23 cellular contexts compared by ENCODE assay signal in genomic region chr5:133205204-133205603, GRCh38.
"Had no signal": no experiment of that assay in that cellular context is flagged by ENCODE, and none has a peak within 500 bp of the region (broad histone marks: within the 10 kb centered on the region; RNA-seq: fewer than 3 reads in every experiment).

No MANE protein-coding gene starts in this region.

- H3K27ac ChIP-seq: body of pancreas, colonic mucosa, left lung, tibial artery had no signal

- H3K27me3 ChIP-seq: body of pancreas, colonic mucosa had no signal

- H3K4me3 ChIP-seq: body of pancreas, colonic mucosa, left lung, tibial artery had no signal

- ATAC-seq: activated T-cell treated with anti-CD3 and anti-CD28 coated beads, Interleukin-2, amount 50 U/mL, for 72 hours; body of pancreas; esophagus mucosa; left lung; stimulated activated naive CD8-positive, alpha-beta T cell treated with anti-CD3 and anti-CD28 coated beads, Interleukin-15, Interleukin-2, amounts not matched to agents 100 U/mL and 50 U/mL, for 24 hours had no signal

- H3K27ac Mint-ChIP-seq: activated naive CD8-positive, alpha-beta T cell; activated T-cell treated with anti-CD3 and anti-CD28 coated beads, Interleukin-2, amount 50 U/mL, for 72 hours; nephron; T-helper 2 cell treated with Interferon-gamma antibody and Interleukin-4, amounts not matched to agents 5 μg/mL and 100 μg/mL, for 36 hours had no signal

- H3K9me3 Mint-ChIP-seq: activated T-cell treated with anti-CD3 and anti-CD28 coated beads, Interleukin-2, amount 50 U/mL, for 72 hours; nephron; T-helper 2 cell treated with Interferon-gamma antibody and Interleukin-4, amounts not matched to agents 5 μg/mL and 100 μg/mL, for 36 hours had no signal

- DNase-seq: activated CD4-positive, alpha-beta T cell treated with anti-CD3 and anti-CD28 coated beads, Interleukin-2, amount 50 U/mL, for 4 hours; activated gamma-delta T cell treated with Interleukin-2 at 50 U/mL for 16 hours; activated T-cell treated with anti-CD3 and anti-CD28 coated beads, Interleukin-2, amount 50 U/mL, for 72 hours; amygdala; body of pancreas; caudate nucleus; colonic mucosa; foreskin melanocyte; kidney; left lung; midbrain; nucleus accumbens; retina; stimulated activated CD4-positive, alpha-beta T cell treated with anti-CD3 and anti-CD28 coated beads, Interleukin-12 subunit alpha, Interleukin-12 subunit beta, amount 100 ng/mL, for 4 hours; stimulated activated CD4-positive, alpha-beta T cell treated with anti-CD3 and anti-CD28 coated beads, Interleukin-1b, Interleukin-23, amount 100 ng/mL, for 48 hours; stimulated activated CD8-positive, alpha-beta memory T cell treated with anti-CD3 and anti-CD28 coated beads, Interleukin-4, amount 100 ng/mL, for 48 hours; stimulated activated naive CD8-positive, alpha-beta T cell treated with anti-CD3 and anti-CD28 coated beads, Interleukin-15, Interleukin-2, amounts not matched to agents 100 U/mL and 50 U/mL, for 24 hours; substantia nigra; tibial artery had no signal

- H3K36me3 ChIP-seq: colonic mucosa, left lung, tibial artery had no signal

- H3K4me3 Mint-ChIP-seq: activated naive CD8-positive, alpha-beta T cell; activated T-cell treated with anti-CD3 and anti-CD28 coated beads, Interleukin-2, amount 50 U/mL, for 72 hours; nephron; T-helper 2 cell treated with Interferon-gamma antibody and Interleukin-4, amounts not matched to agents 5 μg/mL and 100 μg/mL, for 36 hours had no signal

- H3K9me3 ChIP-seq: body of pancreas, colonic mucosa, left lung had no signal

- H3K4me1 ChIP-seq: body of pancreas, colonic mucosa, left lung, tibial artery had no signal

- H3K36me3 Mint-ChIP-seq: activated naive CD8-positive, alpha-beta T cell had no signal

- H3K27me3 Mint-ChIP-seq: activated naive CD8-positive, alpha-beta T cell had no signal
